18 cellular contexts compared by ENCODE assay signal in genomic region chr1:9246841-9247785, GRCh38. TPM values are rescaled to one million over a fixed set of nuclear protein-coding genes. Genes with fewer than 3 reads are reported as not detected.
DNase-seq lines count a peak whose midpoint lies in the region; ATAC-seq and TF ChIP-seq lines count a peak whose summit lies in the region.
"Had no signal": no experiment of that assay in that cellular context is flagged by ENCODE, and none has a peak within 500 bp of the region (broad histone marks: within the 10 kb centered on the region; RNA-seq: fewer than 3 reads in every experiment).

No MANE protein-coding gene starts in this region.

- peak overlapping the region in 3 of 11 experiments; percentile 2 to 44 (median 24); a peak in 4 of 22 replicates for H3K9ac ChIP-seq in BLaER1 treated with 17β-estradiol and CSF1 and Interleukin-3, amounts not matched to agents 10 nM and 100 nM
- no peak overlapping the region for H3K9ac ChIP-seq in trophoblast cell (ENCODE audit: low read length)

- peaks cover 47% of the 10 kb centered on the region for H3K4me1 Mint-ChIP-seq in activated T-helper 1 cell treated with anti-CD3 and anti-CD28 coated beads, Interleukin-12 subunit alpha, Interleukin-12 subunit beta, Interleukin-2, Interleukin-4 antibody, amounts not matched to agents 30 ng/mL and 10 ng/mL and 1 ng/mL, durations not matched to agents 14 hours and 24 hours and 36 hours (ENCODE audit: low read depth)

- no peak overlapping the region for H3K4ac ChIP-seq in trophoblast cell (ENCODE audit: low read depth, low read length)

- no peak for DNase-seq in activated T-helper 1 cell treated with anti-CD3 and anti-CD28 coated beads, Interleukin-12 subunit alpha, Interleukin-12 subunit beta, Interleukin-2, Interleukin-4 antibody, amounts not matched to agents 30 ng/mL and 10 ng/mL and 1 ng/mL, durations not matched to agents 14 hours and 24 hours and 36 hours (ENCODE audit: low spot score)
- DNase-seq in left ventricle myocardium superior (peak; percentile 54), trophoblast cell (no peak), NCI-H69 (lab: John Stamatoyannopoulos, UW) (no peak), RWPE1 (ENCODE audit: low spot score) (no peak)
- DNase-seq: activated CD4-positive, alpha-beta T cell treated with anti-CD3 and anti-CD28 coated beads for 48 hours; activated effector memory CD4-positive, alpha-beta T cell treated with Interleukin-2 at 50 U/mL for 16 hours; dermis blood vessel endothelial cell; KBM-7; NCI-H510A treated with DMSO at 0.1 percent for 48 hours; retina; stimulated activated CD4-positive, alpha-beta T cell treated with anti-CD3 and anti-CD28 coated beads, Interleukin-1b, Interleukin-23, amount 100 ng/mL, for 48 hours; stimulated activated naive CD4-positive, alpha-beta T cell treated with Interleukin-2 at 50 U/mL for 16 hours had no signal

- H3K9me3 Mint-ChIP-seq in activated T-helper 1 cell treated with anti-CD3 and anti-CD28 coated beads, Interleukin-12 subunit alpha, Interleukin-12 subunit beta, Interleukin-2, Interleukin-4 antibody, amounts not matched to agents 30 ng/mL and 10 ng/mL and 1 ng/mL, durations not matched to agents 14 hours and 24 hours and 36 hours = no peaks in the 10 kb centered on the region

- CTCF ChIA-PET in RWPE1 (lab: Yijun Ruan, JAX) = no interaction called here

- H3K36me3 ChIP-seq in BLaER1 treated with 17β-estradiol and CSF1 and Interleukin-3, amounts not matched to agents 10 nM and 100 nM = peaks cover 0 to 36% (median 8%) of the 10 kb centered on the region in 11 experiments; a peak in 12 of 22 replicates
- H3K36me3 ChIP-seq in trophoblast cell (ENCODE audit: control insufficient read depth in 1 of 2, insufficient read depth in 2 of 2, low read length in 2 of 2) = peaks cover 10 to 12% of the 10 kb centered on the region in 2 experiments

- H3K36me3 Mint-ChIP-seq in activated T-helper 1 cell treated with anti-CD3 and anti-CD28 coated beads, Interleukin-12 subunit alpha, Interleukin-12 subunit beta, Interleukin-2, Interleukin-4 antibody, amounts not matched to agents 30 ng/mL and 10 ng/mL and 1 ng/mL, durations not matched to agents 14 hours and 24 hours and 36 hours (ENCODE audit: low read depth) = peaks cover 21% of the 10 kb centered on the region

- peaks cover 0 to 65% (median 6%) of the 10 kb centered on the region in 11 experiments; a peak in 8 of 22 replicates for H4K20me1 ChIP-seq in BLaER1 treated with 17β-estradiol and CSF1 and Interleukin-3, amounts not matched to agents 10 nM and 100 nM

- no peaks in the 10 kb centered on the region for H3K79me2 ChIP-seq in trophoblast cell (ENCODE audit: control insufficient read depth, insufficient read depth, low read length, poor library complexity)

- no peak overlapping the region for H4K12ac ChIP-seq in trophoblast cell (ENCODE audit: low read depth, low read length)

- H3K23ac ChIP-seq in trophoblast cell (ENCODE audit: low read length) = no peak overlapping the region

- no CpG with 5 or more reads among the region's 41 CpGs for WGBS in trophoblast cell (ENCODE audit: extremely low coverage, insufficient coverage, insufficient read length)

- no peak overlapping the region for H3K4me3 Mint-ChIP-seq in activated T-helper 1 cell treated with anti-CD3 and anti-CD28 coated beads, Interleukin-12 subunit alpha, Interleukin-12 subunit beta, Interleukin-2, Interleukin-4 antibody, amounts not matched to agents 30 ng/mL and 10 ng/mL and 1 ng/mL, durations not matched to agents 14 hours and 24 hours and 36 hours

- no peak overlapping the region for H2AK5ac ChIP-seq in trophoblast cell (ENCODE audit: low read length)

- H3K27ac ChIP-seq in BLaER1 treated with 17β-estradiol and CSF1 and Interleukin-3, amounts not matched to agents 10 nM and 100 nM = peak overlapping the region in 3 of 11 experiments; percentile 23 to 28 (median 26); a peak in 3 of 22 replicates
- no peak overlapping the region for H3K27ac ChIP-seq in trophoblast cell (ENCODE audit: low read depth, low read length)
- H3K27ac ChIP-seq in RWPE1 = no peak overlapping the region

- H3K14ac ChIP-seq in trophoblast cell (ENCODE audit: low read length) = no peak overlapping the region

- no peaks in the 10 kb centered on the region for H3K9me3 ChIP-seq in BLaER1 treated with 17β-estradiol and CSF1 and Interleukin-3, amounts not matched to agents 10 nM and 100 nM (replicated peaks in 1 of 11)
- no peaks in the 10 kb centered on the region for H3K9me3 ChIP-seq in trophoblast cell (ENCODE audit: insufficient read depth, low read depth, low read length)
- H3K9me3 ChIP-seq: upper lobe of left lung had no signal

- H3K27me3 ChIP-seq in BLaER1 treated with 17β-estradiol and CSF1 and Interleukin-3, amounts not matched to agents 10 nM and 100 nM = peaks cover 0 to 11% (median 0%) of the 10 kb centered on the region in 11 experiments; a peak in 3 of 22 replicates
- H3K27me3 ChIP-seq in trophoblast cell (ENCODE audit: insufficient read depth, low read length) = no peaks in the 10 kb centered on the region
- H3K27me3 ChIP-seq: upper lobe of left lung had no signal

- intact Hi-C loops in activated T-helper 1 cell treated with anti-CD3 and anti-CD28 coated beads, Interleukin-12 subunit alpha, Interleukin-12 subunit beta, Interleukin-2, Interleukin-4 antibody, amounts not matched to agents 30 ng/mL and 10 ng/mL and 1 ng/mL, durations not matched to agents 14 hours and 24 hours and 36 hours (cut with micrococcal nuclease) = no loop called here
- intact Hi-C loops in left ventricle myocardium superior (cut with micrococcal nuclease) = no loop called here

- H3K4me1 ChIP-seq in BLaER1 treated with 17β-estradiol and CSF1 and Interleukin-3, amounts not matched to agents 10 nM and 100 nM = peaks cover 30 to 54% (median 49%) of the 10 kb centered on the region in 10 experiments
- peaks cover 3 to 6% of the 10 kb centered on the region in 2 experiments for H3K4me1 ChIP-seq in trophoblast cell (ENCODE audit: control insufficient read depth in 1 of 2, insufficient read depth in 2 of 2, low read length in 2 of 2)

- peak overlapping the region in 8 of 11 experiments; percentile 6 to 61 (median 48); a peak in 15 of 22 replicates for H3K4me2 ChIP-seq in BLaER1 treated with 17β-estradiol and CSF1 and Interleukin-3, amounts not matched to agents 10 nM and 100 nM
- H3K4me2 ChIP-seq in trophoblast cell (ENCODE audit: low read length) = no peak overlapping the region

- H4K8ac ChIP-seq in trophoblast cell (ENCODE audit: low read depth, low read length) = no peak overlapping the region

- no peaks in the 10 kb centered on the region for H3K27me3 Mint-ChIP-seq in activated T-helper 1 cell treated with anti-CD3 and anti-CD28 coated beads, Interleukin-12 subunit alpha, Interleukin-12 subunit beta, Interleukin-2, Interleukin-4 antibody, amounts not matched to agents 30 ng/mL and 10 ng/mL and 1 ng/mL, durations not matched to agents 14 hours and 24 hours and 36 hours (ENCODE audit: insufficient read depth)

- no peak overlapping the region for H2BK12ac ChIP-seq in trophoblast cell (ENCODE audit: low read length)

- no peak overlapping the region for H3K4me3 ChIP-seq in BLaER1 treated with 17β-estradiol and CSF1 and Interleukin-3, amounts not matched to agents 10 nM and 100 nM
- peak overlapping the region; percentile 46 for H3K4me3 ChIP-seq in trophoblast cell (ENCODE audit: low read depth, low read length)
- H3K4me3 ChIP-seq: upper lobe of left lung had no signal

- ATAC-seq in left ventricle myocardium superior (peak; percentile 8), GM18861 (IDR thresholded peaks at IDR 0.05; ENCODE audit: unreplicated experiment) (no peak), GM18511 (IDR thresholded peaks at IDR 0.05; ENCODE audit: unreplicated experiment) (no peak)
- ATAC-seq: HCT116 had no signal

- H3K18ac ChIP-seq in trophoblast cell (ENCODE audit: low read length) = no peak overlapping the region

- H2AFZ ChIP-seq in trophoblast cell (ENCODE audit: insufficient read depth, low read length, poor library complexity) = no peak overlapping the region

- no peak overlapping the region for H2BK5ac ChIP-seq in trophoblast cell (ENCODE audit: low read depth, low read length, poor library complexity)

- no peak for TF ChIP-seq CTCF in RWPE1 (conservative IDR thresholded peaks at IDR 0.05; ENCODE audit: low read depth)

- POLR2A ChIA-PET in RWPE1 (lab: Yijun Ruan, JAX; ENCODE audit: low non-redundant PET) = no interaction called here

- no peaks in the 10 kb centered on the region for H3K79me1 ChIP-seq in trophoblast cell (ENCODE audit: low read length)

- H2BK120ac ChIP-seq in trophoblast cell (ENCODE audit: insufficient read depth, low read length, poor library complexity) = no peak overlapping the region

- peak overlapping the region; percentile 58 for H3K27ac Mint-ChIP-seq in activated T-helper 1 cell treated with anti-CD3 and anti-CD28 coated beads, Interleukin-12 subunit alpha, Interleukin-12 subunit beta, Interleukin-2, Interleukin-4 antibody, amounts not matched to agents 30 ng/mL and 10 ng/mL and 1 ng/mL, durations not matched to agents 14 hours and 24 hours and 36 hours

- no peak overlapping the region for H4K91ac ChIP-seq in trophoblast cell (ENCODE audit: low read depth, low read length)

RNA-seq across cellular contexts. Expression of gene H6PD, which starts 12.5 kb away (rescaled TPM):
- 15.7 TPM in 2 replicates for total RNA-seq in activated T-helper 1 cell treated with anti-CD3 and anti-CD28 coated beads, Interleukin-12 subunit alpha, Interleukin-12 subunit beta, Interleukin-2, Interleukin-4 antibody, amounts not matched to agents 30 ng/mL and 10 ng/mL and 1 ng/mL, durations not matched to agents 14 hours and 24 hours and 36 hours
- total RNA-seq in left ventricle myocardium superior = 20.3 TPM
- 9.1 and 9.4 TPM in 2 replicates for polyA plus RNA-seq in trophoblast cell (2013)

RNA-seq across cellular contexts. Expression of gene SPSB1, which starts 45.6 kb away (rescaled TPM):
- total RNA-seq in activated T-helper 1 cell treated with anti-CD3 and anti-CD28 coated beads, Interleukin-12 subunit alpha, Interleukin-12 subunit beta, Interleukin-2, Interleukin-4 antibody, amounts not matched to agents 30 ng/mL and 10 ng/mL and 1 ng/mL, durations not matched to agents 14 hours and 24 hours and 36 hours = 8.9 and 10.0 TPM in 2 replicates
- 13.1 TPM for total RNA-seq in left ventricle myocardium superior
- 85.2 and 90.2 TPM in 2 replicates for polyA plus RNA-seq in trophoblast cell (2013)
